Comparison of ENCODE assay signal across 1 cellular context in the genomic region with DNA sequence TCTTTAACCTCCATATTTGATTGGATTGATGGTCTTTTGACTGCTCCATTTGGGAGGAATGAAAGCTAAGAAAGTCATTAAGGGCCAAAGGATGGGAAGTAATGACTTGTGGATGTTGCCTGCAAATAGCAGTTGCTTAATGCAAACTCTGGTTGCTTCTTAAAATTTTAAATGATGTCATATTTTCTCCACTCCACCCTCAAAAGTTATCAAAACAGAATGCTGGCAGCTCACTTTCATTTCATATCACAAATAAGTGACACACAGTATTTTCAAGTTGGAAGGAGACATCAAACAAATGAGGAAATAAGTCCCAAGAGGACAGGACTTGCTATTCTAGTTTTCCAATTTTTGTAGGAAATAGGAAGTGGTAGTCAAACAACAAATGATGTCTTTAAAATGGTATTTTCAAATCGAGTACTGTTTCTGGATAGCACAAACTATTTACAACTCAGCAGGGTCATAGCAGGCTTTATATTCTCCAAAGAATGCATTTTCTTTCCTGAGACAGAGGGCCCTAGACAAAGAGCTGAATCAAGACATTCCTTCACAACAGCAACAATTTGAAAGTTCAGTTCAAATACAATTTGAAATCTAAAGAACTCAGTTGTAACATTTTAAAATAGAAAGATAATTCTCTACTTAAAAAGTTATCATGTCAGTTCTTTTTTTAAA.
TF ChIP-seq lines count a peak whose summit lies in the region.

No MANE protein-coding gene starts in this region.

TF ChIP-seq in SK-N-SH treated with all-trans-retinoic acid at 6 μM for 48 hours, 23 proteins besides CTCF, POLR2A, EP300 and RAD21:
- TF ChIP-seq TOX (CRISPR knock-in tag; IDR thresholded peaks at IDR 0.05; ENCODE audit: borderline replicate concordance) (no peak), POU6F1 (CRISPR knock-in tag; IDR thresholded peaks at IDR 0.05; ENCODE audit: borderline replicate concordance, low read depth) (no peak), CSDC2 (CRISPR knock-in tag; IDR thresholded peaks at IDR 0.05) (no peak), CSRNP3 (CRISPR knock-in tag; IDR thresholded peaks at IDR 0.05) (no peak), GLIS3 (CRISPR knock-in tag; IDR thresholded peaks at IDR 0.05) (no peak), OSR1 (CRISPR knock-in tag; IDR thresholded peaks at IDR 0.05) (no peak), ESRRG (CRISPR knock-in tag; IDR thresholded peaks at IDR 0.05) (no peak), BACH2 (CRISPR knock-in tag; IDR thresholded peaks at IDR 0.05; ENCODE audit: borderline replicate concordance) (no peak), ZC3H10 (CRISPR knock-in tag; IDR thresholded peaks at IDR 0.05) (no peak), PATZ1 (CRISPR knock-in tag; IDR thresholded peaks at IDR 0.05; ENCODE audit: borderline replicate concordance) (no peak), RARB (CRISPR knock-in tag; IDR thresholded peaks at IDR 0.05) (no peak), ZFP30 (CRISPR knock-in tag; IDR thresholded peaks at IDR 0.05) (no peak), ZNF70 (CRISPR knock-in tag; IDR thresholded peaks at IDR 0.05) (no peak), TCF4 (CRISPR knock-in tag; IDR thresholded peaks at IDR 0.05; ENCODE audit: borderline replicate concordance) (no peak), ISL1 (CRISPR knock-in tag; IDR thresholded peaks at IDR 0.05) (no peak), CREB5 (CRISPR knock-in tag; IDR thresholded peaks at IDR 0.05; ENCODE audit: low read depth) (no peak), SNAI2 (CRISPR knock-in tag; IDR thresholded peaks at IDR 0.05) (no peak)
- TF ChIP-seq, protein P1, sequence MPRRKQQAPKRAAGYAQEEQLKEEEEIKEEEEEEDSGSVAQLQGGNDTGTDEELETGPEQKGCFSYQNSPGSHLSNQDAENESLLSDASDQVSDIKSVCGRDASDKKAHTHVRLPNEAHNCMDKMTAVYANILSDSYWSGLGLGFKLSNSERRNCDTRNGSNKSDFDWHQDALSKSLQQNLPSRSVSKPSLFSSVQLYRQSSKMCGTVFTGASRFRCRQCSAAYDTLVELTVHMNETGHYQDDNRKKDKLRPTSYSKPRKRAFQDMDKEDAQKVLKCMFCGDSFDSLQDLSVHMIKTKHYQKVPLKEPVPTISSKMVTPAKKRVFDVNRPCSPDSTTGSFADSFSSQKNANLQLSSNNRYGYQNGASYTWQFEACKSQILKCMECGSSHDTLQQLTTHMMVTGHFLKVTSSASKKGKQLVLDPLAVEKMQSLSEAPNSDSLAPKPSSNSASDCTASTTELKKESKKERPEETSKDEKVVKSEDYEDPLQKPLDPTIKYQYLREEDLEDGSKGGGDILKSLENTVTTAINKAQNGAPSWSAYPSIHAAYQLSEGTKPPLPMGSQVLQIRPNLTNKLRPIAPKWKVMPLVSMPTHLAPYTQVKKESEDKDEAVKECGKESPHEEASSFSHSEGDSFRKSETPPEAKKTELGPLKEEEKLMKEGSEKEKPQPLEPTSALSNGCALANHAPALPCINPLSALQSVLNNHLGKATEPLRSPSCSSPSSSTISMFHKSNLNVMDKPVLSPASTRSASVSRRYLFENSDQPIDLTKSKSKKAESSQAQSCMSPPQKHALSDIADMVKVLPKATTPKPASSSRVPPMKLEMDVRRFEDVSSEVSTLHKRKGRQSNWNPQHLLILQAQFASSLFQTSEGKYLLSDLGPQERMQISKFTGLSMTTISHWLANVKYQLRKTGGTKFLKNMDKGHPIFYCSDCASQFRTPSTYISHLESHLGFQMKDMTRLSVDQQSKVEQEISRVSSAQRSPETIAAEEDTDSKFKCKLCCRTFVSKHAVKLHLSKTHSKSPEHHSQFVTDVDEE (CRISPR knock-in tag; IDR thresholded peaks at IDR 0.05): no peak
